In the genomic region with DNA sequence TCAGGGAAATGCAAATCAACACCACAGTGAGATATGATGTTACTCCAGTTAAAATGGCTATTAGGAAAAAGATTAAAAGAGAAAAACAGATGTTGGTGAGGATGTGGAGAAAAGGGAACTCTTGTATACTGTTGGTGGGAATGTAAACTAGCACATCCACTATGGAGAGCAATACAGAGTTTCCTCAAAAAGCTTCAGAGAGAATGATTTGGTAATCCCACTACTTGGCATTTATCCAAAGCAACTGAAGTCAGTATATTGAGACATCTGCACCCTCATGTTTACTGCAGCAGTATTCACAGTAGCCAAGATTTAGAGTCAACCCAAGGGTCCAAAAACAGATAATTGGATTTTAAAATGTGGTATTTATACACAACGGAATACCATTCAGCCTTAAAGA, we compare ENCODE assay signal across 1 cellular context.
TF ChIP-seq lines count a peak whose summit lies in the region.

No MANE protein-coding gene starts in this region.

TF ChIP-seq in WTC11, 78 proteins besides CTCF, POLR2A, EP300 and RAD21 (continued from another document):
- TF ChIP-seq ZMAT4 (CRISPR knock-in tag; IDR thresholded peaks at IDR 0.05) = no peak
- no peak for TF ChIP-seq ELF4 (CRISPR knock-in tag; IDR thresholded peaks at IDR 0.05; ENCODE audit: low read depth)
- no peak for TF ChIP-seq ZNF512 (CRISPR knock-in tag; IDR thresholded peaks at IDR 0.05; ENCODE audit: borderline replicate concordance)
- TF ChIP-seq, protein P1, sequence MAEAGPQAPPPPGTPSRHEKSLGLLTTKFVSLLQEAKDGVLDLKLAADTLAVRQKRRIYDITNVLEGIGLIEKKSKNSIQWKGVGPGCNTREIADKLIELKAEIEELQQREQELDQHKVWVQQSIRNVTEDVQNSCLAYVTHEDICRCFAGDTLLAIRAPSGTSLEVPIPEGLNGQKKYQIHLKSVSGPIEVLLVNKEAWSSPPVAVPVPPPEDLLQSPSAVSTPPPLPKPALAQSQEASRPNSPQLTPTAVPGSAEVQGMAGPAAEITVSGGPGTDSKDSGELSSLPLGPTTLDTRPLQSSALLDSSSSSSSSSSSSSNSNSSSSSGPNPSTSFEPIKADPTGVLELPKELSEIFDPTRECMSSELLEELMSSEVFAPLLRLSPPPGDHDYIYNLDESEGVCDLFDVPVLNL (CRISPR knock-in tag; IDR thresholded peaks at IDR 0.05; ENCODE audit: borderline replicate concordance, low read depth) = no peak
